ENCODE assay signal across 1 cellular context in genomic region chr16:19067349-19068236, GRCh38.
TF ChIP-seq lines count a peak whose summit lies in the region.

Gene COQ7, plus strand, starts transcription at chr16:19067614. Its CDS starts 51 bp downstream, at chr16:19067665.

TF ChIP-seq in HepG2, 621 proteins besides CTCF, POLR2A, EP300 and RAD21 (continued from another document and continues in another):
- TF ChIP-seq STAG1 (CRISPR knock-in tag; IDR thresholded peaks at IDR 0.05) (no peak; the same call in none of the 2 replicates), CREB1 (IDR thresholded peaks at IDR 0.05) (peak; percentile 99), CREB1 (CRISPR knock-in tag; IDR thresholded peaks at IDR 0.05) (peak; percentile 99), ZBTB37 (CRISPR knock-in tag; IDR thresholded peaks at IDR 0.05) (no peak), TBL1XR1 (IDR thresholded peaks at IDR 0.05; ENCODE audit: borderline replicate concordance, low read length, partially characterized antibody) (peak; percentile 35), SYNCRIP (IDR thresholded peaks at IDR 0.05; ENCODE audit: insufficient read depth, low read depth, low read length) (no peak), ZNF713 (CRISPR knock-in tag; IDR thresholded peaks at IDR 0.05) (no peak), SUZ12 (IDR thresholded peaks at IDR 0.05; ENCODE audit: low read depth, low read length) (no peak), ZNF33A (CRISPR knock-in tag; IDR thresholded peaks at IDR 0.05; ENCODE audit: borderline replicate concordance) (no peak), HDAC6 (IDR thresholded peaks at IDR 0.05; ENCODE audit: low read depth, low read length) (no peak), FOXA3 (CRISPR knock-in tag; IDR thresholded peaks at IDR 0.05) (peak; percentile 20; the same call in 1 of the 2 replicates), ARID3A (IDR thresholded peaks at IDR 0.05; ENCODE audit: low read depth, low read length) (peak; percentile 95), SCMH1 (CRISPR knock-in tag; IDR thresholded peaks at IDR 0.05; ENCODE audit: borderline replicate concordance) (no peak), AGO1 (IDR thresholded peaks at IDR 0.05; ENCODE audit: low read depth, low read length, poor library complexity, severe bottlenecking) (peak; percentile 89), RBAK (CRISPR knock-in tag; IDR thresholded peaks at IDR 0.05) (peak; percentile 68; the same call in 1 of the 2 replicates), ZNF782 (CRISPR knock-in tag; IDR thresholded peaks at IDR 0.05; ENCODE audit: borderline replicate concordance) (peak; percentile 95), ZNF354B (CRISPR knock-in tag; IDR thresholded peaks at IDR 0.05) (peak; percentile 93; the same call in 1 of the 2 replicates), EHMT2 (IDR thresholded peaks at IDR 0.05; ENCODE audit: borderline replicate concordance, low read depth, low read length) (no peak), ZNF292 (CRISPR knock-in tag; IDR thresholded peaks at IDR 0.05; ENCODE audit: borderline replicate concordance, low read depth) (peak; percentile 73), CEBPB (IDR thresholded peaks at IDR 0.05; ENCODE audit: borderline replicate concordance, low read depth, low read length) (peak; percentile 100), GPN1 (CRISPR knock-in tag; IDR thresholded peaks at IDR 0.05; ENCODE audit: borderline replicate concordance) (no peak), PRPF4 (IDR thresholded peaks at IDR 0.05; ENCODE audit: low read depth, low read length, poor library complexity, severe bottlenecking) (no peak), SP4 (CRISPR knock-in tag; IDR thresholded peaks at IDR 0.05) (peak; percentile 86), ZNF367 (CRISPR knock-in tag; IDR thresholded peaks at IDR 0.05; ENCODE audit: borderline replicate concordance) (peak; percentile 36; the same call in 1 of the 2 replicates), CSRNP1 (CRISPR knock-in tag; IDR thresholded peaks at IDR 0.05) (peak; percentile 98), ZNF564 (CRISPR knock-in tag; IDR thresholded peaks at IDR 0.05) (peak; percentile 73; the same call in 1 of the 2 replicates), ZNF180 (CRISPR knock-in tag; IDR thresholded peaks at IDR 0.05; ENCODE audit: borderline replicate concordance, low read depth) (no peak), ADNP (CRISPR knock-in tag; IDR thresholded peaks at IDR 0.05) (no peak; the same call in 1 of the 2 replicates), ZNF773 (CRISPR knock-in tag; IDR thresholded peaks at IDR 0.05; ENCODE audit: borderline replicate concordance) (no peak; the same call in 1 of the 2 replicates), RARA (CRISPR knock-in tag; IDR thresholded peaks at IDR 0.05) (peak; percentile 51; the same call in 1 of the 2 replicates), ZNF790 (CRISPR knock-in tag; IDR thresholded peaks at IDR 0.05; ENCODE audit: borderline replicate concordance) (no peak; the same call in 1 of the 2 replicates), NFKBIZ (CRISPR knock-in tag; IDR thresholded peaks at IDR 0.05) (peak; percentile 24; the same call in 1 of the 2 replicates), HIVEP1 (CRISPR knock-in tag; IDR thresholded peaks at IDR 0.05) (peak; percentile 84; the same call in 1 of the 2 replicates), ZMAT3 (CRISPR knock-in tag; conservative IDR thresholded peaks at IDR 0.05) (peak; percentile 63; the same call in 1 of the 2 replicates), HNRNPK (IDR thresholded peaks at IDR 0.05; ENCODE audit: low read depth, low read length, poor library complexity, severe bottlenecking) (no peak), ELF4 (CRISPR knock-in tag; IDR thresholded peaks at IDR 0.05; ENCODE audit: borderline replicate concordance) (peak; percentile 95), HMGA1 (CRISPR knock-in tag; conservative IDR thresholded peaks at IDR 0.05) (no peak), ZFP62 (CRISPR knock-in tag; IDR thresholded peaks at IDR 0.05) (no peak), NFE2L1 (CRISPR knock-in tag; IDR thresholded peaks at IDR 0.05; ENCODE audit: borderline replicate concordance) (no peak), ZNF460 (CRISPR knock-in tag; IDR thresholded peaks at IDR 0.05; ENCODE audit: borderline replicate concordance) (no peak; the same call in 1 of the 2 replicates), PHB2 (IDR thresholded peaks at IDR 0.05; ENCODE audit: partially characterized antibody) (no peak), ZNF337 (CRISPR knock-in tag; IDR thresholded peaks at IDR 0.05; ENCODE audit: borderline replicate concordance, low read depth) (peak; percentile 50; the same call in 1 of the 2 replicates), TFDP2 (CRISPR knock-in tag; IDR thresholded peaks at IDR 0.05) (peak; percentile 93), ZFP90 (CRISPR knock-in tag; IDR thresholded peaks at IDR 0.05; ENCODE audit: borderline replicate concordance) (peak; percentile 82; the same call in 1 of the 2 replicates), ELF1 (CRISPR knock-in tag; IDR thresholded peaks at IDR 0.05) (peak; percentile 82), ASH2L (IDR thresholded peaks at IDR 0.05; ENCODE audit: insufficient read length, low read depth, low read length) (peak; percentile 99), MED8 (CRISPR knock-in tag; IDR thresholded peaks at IDR 0.05; ENCODE audit: insufficient replicate concordance) (no peak), REL (CRISPR knock-in tag; conservative IDR thresholded peaks at IDR 0.05) (0 out of 2 replicates have a peak, but pooled peaks have one; percentile 36), KLF13 (CRISPR knock-in tag; IDR thresholded peaks at IDR 0.05) (peak; percentile 60; the same call in 1 of the 2 replicates)
- TF ChIP-seq, protein P1, sequence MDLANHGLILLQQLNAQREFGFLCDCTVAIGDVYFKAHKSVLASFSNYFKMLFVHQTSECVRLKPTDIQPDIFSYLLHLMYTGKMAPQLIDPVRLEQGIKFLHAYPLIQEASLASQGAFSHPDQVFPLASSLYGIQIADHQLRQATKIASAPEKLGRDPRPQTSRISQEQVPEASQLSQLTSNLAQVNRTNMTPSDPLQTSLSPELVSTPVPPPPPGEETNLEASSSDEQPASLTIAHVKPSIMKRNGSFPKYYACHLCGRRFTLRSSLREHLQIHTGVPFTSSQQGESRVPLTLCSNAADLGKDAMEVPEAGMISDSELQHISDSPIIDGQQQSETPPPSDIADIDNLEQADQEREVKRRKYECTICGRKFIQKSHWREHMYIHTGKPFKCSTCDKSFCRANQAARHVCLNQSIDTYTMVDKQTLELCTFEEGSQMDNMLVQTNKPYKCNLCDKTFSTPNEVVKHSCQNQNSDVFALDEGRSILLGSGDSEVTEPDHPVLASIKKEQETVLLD (CRISPR knock-in tag; IDR thresholded peaks at IDR 0.05; ENCODE audit: low read depth) = peak; percentile 21; the same call in 1 of the 2 replicates
- TF ChIP-seq, protein P2, sequence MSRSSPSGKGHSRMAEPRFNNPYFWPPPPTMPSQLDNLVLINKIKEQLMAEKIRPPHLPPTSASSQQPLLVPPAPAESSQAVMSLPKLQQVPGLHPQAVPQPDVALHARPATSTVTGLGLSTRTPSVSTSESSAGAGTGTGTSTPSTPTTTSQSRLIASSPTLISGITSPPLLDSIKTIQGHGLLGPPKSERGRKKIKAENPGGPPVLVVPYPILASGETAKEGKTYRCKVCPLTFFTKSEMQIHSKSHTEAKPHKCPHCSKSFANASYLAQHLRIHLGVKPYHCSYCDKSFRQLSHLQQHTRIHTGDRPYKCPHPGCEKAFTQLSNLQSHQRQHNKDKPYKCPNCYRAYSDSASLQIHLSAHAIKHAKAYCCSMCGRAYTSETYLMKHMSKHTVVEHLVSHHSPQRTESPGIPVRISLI (CRISPR knock-in tag; IDR thresholded peaks at IDR 0.05; ENCODE audit: borderline replicate concordance) = peak; percentile 98
- TF ChIP-seq, protein P3, sequence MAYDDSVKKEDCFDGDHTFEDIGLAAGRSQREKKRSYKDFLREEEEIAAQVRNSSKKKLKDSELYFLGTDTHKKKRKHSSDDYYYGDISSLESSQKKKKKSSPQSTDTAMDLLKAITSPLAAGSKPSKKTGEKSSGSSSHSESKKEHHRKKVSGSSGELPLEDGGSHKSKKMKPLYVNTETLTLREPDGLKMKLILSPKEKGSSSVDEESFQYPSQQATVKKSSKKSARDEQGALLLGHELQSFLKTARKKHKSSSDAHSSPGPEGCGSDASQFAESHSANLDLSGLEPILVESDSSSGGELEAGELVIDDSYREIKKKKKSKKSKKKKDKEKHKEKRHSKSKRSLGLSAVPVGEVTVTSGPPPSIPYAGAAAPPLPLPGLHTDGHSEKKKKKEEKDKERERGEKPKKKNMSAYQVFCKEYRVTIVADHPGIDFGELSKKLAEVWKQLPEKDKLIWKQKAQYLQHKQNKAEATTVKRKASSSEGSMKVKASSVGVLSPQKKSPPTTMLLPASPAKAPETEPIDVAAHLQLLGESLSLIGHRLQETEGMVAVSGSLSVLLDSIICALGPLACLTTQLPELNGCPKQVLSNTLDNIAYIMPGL (CRISPR knock-in tag; IDR thresholded peaks at IDR 0.05; ENCODE audit: borderline replicate concordance in 1 of 2, low read depth in 1 of 2) = peak; percentile 77 to 91
- TF ChIP-seq, protein P4, sequence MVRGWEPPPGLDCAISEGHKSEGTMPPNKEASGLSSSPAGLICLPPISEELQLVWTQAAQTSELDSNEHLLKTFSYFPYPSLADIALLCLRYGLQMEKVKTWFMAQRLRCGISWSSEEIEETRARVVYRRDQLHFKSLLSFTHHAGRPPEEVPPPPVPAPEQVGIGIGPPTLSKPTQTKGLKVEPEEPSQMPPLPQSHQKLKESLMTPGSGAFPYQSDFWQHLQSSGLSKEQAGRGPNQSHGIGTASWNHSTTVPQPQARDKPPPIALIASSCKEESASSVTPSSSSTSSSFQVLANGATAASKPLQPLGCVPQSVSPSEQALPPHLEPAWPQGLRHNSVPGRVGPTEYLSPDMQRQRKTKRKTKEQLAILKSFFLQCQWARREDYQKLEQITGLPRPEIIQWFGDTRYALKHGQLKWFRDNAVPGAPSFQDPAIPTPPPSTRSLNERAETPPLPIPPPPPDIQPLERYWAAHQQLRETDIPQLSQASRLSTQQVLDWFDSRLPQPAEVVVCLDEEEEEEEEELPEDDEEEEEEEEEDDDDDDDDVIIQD (CRISPR knock-in tag; IDR thresholded peaks at IDR 0.05; ENCODE audit: low read depth) = peak; percentile 42
- TF ChIP-seq, protein P5, sequence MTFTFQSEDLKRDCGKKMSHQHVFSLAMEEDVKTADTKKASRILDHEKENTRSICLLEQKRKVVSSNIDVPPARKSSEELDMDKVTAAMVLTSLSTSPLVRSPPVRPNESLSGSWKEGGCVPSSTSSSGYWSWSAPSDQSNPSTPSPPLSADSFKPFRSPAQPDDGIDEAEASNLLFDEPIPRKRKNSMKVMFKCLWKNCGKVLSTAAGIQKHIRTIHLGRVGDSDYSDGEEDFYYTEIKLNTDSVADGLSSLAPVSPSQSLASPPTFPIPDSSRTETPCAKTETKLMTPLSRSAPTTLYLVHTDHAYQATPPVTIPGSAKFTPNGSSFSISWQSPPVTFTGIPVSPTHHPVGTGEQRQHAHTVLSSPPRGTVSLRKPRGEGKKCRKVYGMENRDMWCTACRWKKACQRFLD (CRISPR knock-in tag; IDR thresholded peaks at IDR 0.05; ENCODE audit: borderline replicate concordance) = peak; percentile 83; the same call in 1 of the 2 replicates
- TF ChIP-seq, protein P6, sequence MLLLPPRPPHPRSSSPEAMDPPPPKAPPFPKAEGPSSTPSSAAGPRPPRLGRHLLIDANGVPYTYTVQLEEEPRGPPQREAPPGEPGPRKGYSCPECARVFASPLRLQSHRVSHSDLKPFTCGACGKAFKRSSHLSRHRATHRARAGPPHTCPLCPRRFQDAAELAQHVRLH (CRISPR knock-in tag; IDR thresholded peaks at IDR 0.05; ENCODE audit: borderline replicate concordance, low read depth) = peak; percentile 81; the same call in 1 of the 2 replicates
